Comparison of ENCODE assay signal across 18 cellular contexts in the genomic region with DNA sequence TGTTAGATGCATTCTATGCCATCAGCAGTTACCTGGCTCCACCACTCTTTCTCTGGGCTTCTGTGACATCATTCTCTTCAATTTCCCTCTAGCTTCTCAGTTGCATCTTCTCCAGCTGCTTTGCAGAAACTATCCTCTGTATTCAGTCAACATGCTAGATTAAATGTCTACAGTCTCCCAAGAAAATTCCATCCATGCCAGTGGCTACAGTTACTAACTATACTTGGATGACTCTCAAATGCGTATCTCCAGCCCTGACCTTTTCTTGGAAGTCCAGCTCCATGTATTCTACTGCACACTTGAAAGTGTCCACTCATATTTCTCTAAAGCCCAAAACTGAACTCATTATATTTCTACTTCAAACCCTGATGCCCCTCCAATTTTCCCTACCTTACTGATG.
A peak's percentile ranks its signal among the peaks of the same experiment; 100 is the strongest.
DNase-seq lines count a peak whose midpoint lies in the region; ATAC-seq and TF ChIP-seq lines count a peak whose summit lies in the region.
"Had no signal": no experiment of that assay in that cellular context is flagged by ENCODE, and none has a peak within 500 bp of the region (broad histone marks: within the 10 kb centered on the region; RNA-seq: fewer than 3 reads in every experiment).

No MANE protein-coding gene starts in this region.

- peak; percentile 50 for DNase-seq in AG08395 (ENCODE audit: low spot score)
- peak; percentile 22 for DNase-seq in GM04504 (ENCODE audit: low read depth)
- DNase-seq in astrocyte of the hippocampus (ENCODE audit: low read depth, low spot score): peak; percentile 41
- peak; percentile 2 for DNase-seq in foreskin melanocyte
- DNase-seq in sigmoid colon: no peak
- no peak for DNase-seq in effector memory CD8-positive, alpha-beta T cell
- no peak for DNase-seq in activated naive CD8-positive, alpha-beta T cell treated with anti-CD3 and anti-CD28 coated beads for 36 hours
- DNase-seq: CD8-positive, alpha-beta memory T cell; DMS 273 treated with DMSO at 0.1 percent for 48 hours; NCI-H146; NCI-H2227 treated with DMSO at 0.1 percent for 48 hours; NCI-H524 treated with DMSO at 0.1 percent for 48 hours; SJCRH30 had no signal

- H3K9me3 ChIP-seq in sigmoid colon: no peaks in the 10 kb centered on the region
- H3K9me3 ChIP-seq: BLaER1, SJCRH30 had no signal

- H3K36me3 Mint-ChIP-seq in effector memory CD8-positive, alpha-beta T cell (ENCODE audit: insufficient read depth): no peaks in the 10 kb centered on the region
- H3K36me3 Mint-ChIP-seq in activated naive CD8-positive, alpha-beta T cell treated with anti-CD3 and anti-CD28 coated beads for 36 hours: no peaks in the 10 kb centered on the region
- H3K36me3 Mint-ChIP-seq: CD8-positive, alpha-beta memory T cell had no signal

- H3K27me3 ChIP-seq in sigmoid colon: no peaks in the 10 kb centered on the region
- H3K27me3 ChIP-seq: BLaER1, SJCRH30 had no signal

- WGBS in sigmoid colon, 2 donors: 83 to 88% methylated on average over 1 of the region's 1 CpG

- no peak for ATAC-seq in effector memory CD8-positive, alpha-beta T cell (replicated peaks)
- ATAC-seq in GM19035 (IDR thresholded peaks at IDR 0.05; ENCODE audit: unreplicated experiment): no peak
- ATAC-seq: GM12878, HCT116 had no signal

- no peaks in the 10 kb centered on the region for H3K27me3 Mint-ChIP-seq in effector memory CD8-positive, alpha-beta T cell
- no peaks in the 10 kb centered on the region for H3K27me3 Mint-ChIP-seq in activated naive CD8-positive, alpha-beta T cell treated with anti-CD3 and anti-CD28 coated beads for 36 hours
- H3K27me3 Mint-ChIP-seq: CD8-positive, alpha-beta memory T cell had no signal

- H3K4me3 Mint-ChIP-seq in effector memory CD8-positive, alpha-beta T cell: no peak overlapping the region
- no peak overlapping the region for H3K4me3 Mint-ChIP-seq in activated naive CD8-positive, alpha-beta T cell treated with anti-CD3 and anti-CD28 coated beads for 36 hours
- H3K4me3 Mint-ChIP-seq: CD8-positive, alpha-beta memory T cell had no signal

- H3K4me1 Mint-ChIP-seq in effector memory CD8-positive, alpha-beta T cell (ENCODE audit: low read depth in 2 of 2): no peaks in the 10 kb centered on the region
- no peaks in the 10 kb centered on the region for H3K4me1 Mint-ChIP-seq in activated naive CD8-positive, alpha-beta T cell treated with anti-CD3 and anti-CD28 coated beads for 36 hours
- H3K4me1 Mint-ChIP-seq: CD8-positive, alpha-beta memory T cell had no signal

- H3K36me3 ChIP-seq in sigmoid colon: no peaks in the 10 kb centered on the region
- H3K36me3 ChIP-seq: BLaER1, SJCRH30 had no signal

- TF ChIP-seq POLR2A in sigmoid colon (IDR thresholded peaks at IDR 0.05): no peak

- no peak for TF ChIP-seq CTCF in sigmoid colon (IDR thresholded peaks at IDR 0.05)

- H3K27ac Mint-ChIP-seq in effector memory CD8-positive, alpha-beta T cell: no peak overlapping the region
- no peak overlapping the region for H3K27ac Mint-ChIP-seq in activated naive CD8-positive, alpha-beta T cell treated with anti-CD3 and anti-CD28 coated beads for 36 hours
- H3K27ac Mint-ChIP-seq: CD8-positive, alpha-beta memory T cell had no signal

- H3K4me3 ChIP-seq in sigmoid colon: no peak overlapping the region
- H3K4me3 ChIP-seq: BLaER1, GM12878, SJCRH30 had no signal

- H3K4me1 ChIP-seq in sigmoid colon: no peaks in the 10 kb centered on the region
- H3K4me1 ChIP-seq: BLaER1, SJCRH30 had no signal

- no peak for TF ChIP-seq EP300 in sigmoid colon (IDR thresholded peaks at IDR 0.05)

- H3K9me3 Mint-ChIP-seq in effector memory CD8-positive, alpha-beta T cell: peaks cover 10 to 13% of the 10 kb centered on the region in 2 donors
- H3K9me3 Mint-ChIP-seq in activated naive CD8-positive, alpha-beta T cell treated with anti-CD3 and anti-CD28 coated beads for 36 hours: peaks cover 14% of the 10 kb centered on the region

- no peak overlapping the region for H3K27ac ChIP-seq in sigmoid colon
- H3K27ac ChIP-seq: BLaER1, RWPE1, SJCRH30 had no signal

- intact Hi-C loops in sigmoid colon (cut with DNase I): no loop called here

Comparison
In these comparisons a context has a peak if more than half of its experiments do, and no peak if none do; other contexts are left out.
1. DNase-seq: peak in AG08395 (single experiment), GM04504 (single experiment), astrocyte of the hippocampus (single experiment) and foreskin melanocyte (single experiment); none in sigmoid colon (single experiment), effector memory CD8-positive, alpha-beta T cell (0 of 3) and activated naive CD8-positive, alpha-beta T cell treated with anti-CD3 and anti-CD28 coated beads for 36 hours (single experiment).